11 cellular contexts compared by ENCODE assay signal in the genomic region with DNA sequence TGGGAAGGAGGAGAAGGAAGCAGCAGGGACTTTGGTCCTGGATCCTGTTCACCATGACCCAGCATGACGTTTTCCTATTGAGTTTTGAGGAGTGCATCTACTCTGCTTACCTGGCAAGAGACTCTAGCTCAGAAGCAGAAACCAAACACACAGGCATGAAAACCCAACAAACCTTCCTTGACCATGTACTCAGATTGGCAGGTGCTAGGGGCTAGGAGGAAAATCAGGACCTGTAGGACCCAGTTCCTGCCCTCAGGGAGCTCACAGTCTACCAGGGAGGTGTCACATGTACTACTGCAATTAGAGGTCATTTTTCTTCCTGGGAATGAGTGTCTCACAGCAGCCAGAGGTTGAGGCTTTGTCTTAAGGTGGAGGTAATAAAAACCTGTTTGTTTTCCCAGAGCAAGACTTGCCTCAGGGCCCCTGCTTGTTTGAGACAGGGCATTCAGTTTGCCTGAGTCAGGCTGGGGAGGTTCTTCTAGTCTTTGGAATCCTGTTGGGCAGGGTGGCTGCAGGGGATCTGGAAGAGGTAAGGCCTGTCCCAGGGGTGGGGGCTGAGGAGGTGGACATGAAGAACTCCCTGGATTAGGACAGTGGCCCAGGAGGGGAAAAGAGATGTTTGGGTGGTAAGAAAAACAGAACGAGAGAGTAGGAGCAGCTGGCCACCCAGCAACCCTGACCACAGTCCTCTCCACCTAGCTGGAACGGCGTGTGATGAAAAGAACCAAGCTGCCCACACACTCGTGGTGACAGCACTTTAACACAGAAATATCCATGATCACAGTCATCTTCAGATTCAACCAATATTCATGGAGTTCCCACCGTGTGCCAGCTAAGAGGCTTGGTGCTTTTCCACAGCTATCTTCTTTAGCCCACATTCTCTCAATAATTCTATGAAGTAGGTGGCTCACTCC. TPM values are rescaled to one million over a fixed set of nuclear protein-coding genes. Genes with fewer than 3 reads are reported as not detected.
DNase-seq lines count a peak whose midpoint lies in the region; ATAC-seq and TF ChIP-seq lines count a peak whose summit lies in the region.
"Had no signal": no experiment of that assay in that cellular context is flagged by ENCODE, and none has a peak within 500 bp of the region (broad histone marks: within the 10 kb centered on the region; RNA-seq: fewer than 3 reads in every experiment).

No MANE protein-coding gene starts in this region.

- H2BK12ac ChIP-seq in trophoblast cell (ENCODE audit: low read length), result peak overlapping the region; percentile 94

- DNase-seq in ELF-1 (ENCODE audit: low read depth, low spot score) (peak; percentile 98), RWPE2 (ENCODE audit: low spot score) (peak; percentile 97), fibroblast of villous mesenchyme (ENCODE audit: low read depth) (peak; percentile 47), trophoblast cell (peak; percentile 99), cerebellar nuclear complex (lab: John Stamatoyannopoulos, UW) (no peak)
- DNase-seq in central memory CD4-positive, alpha-beta T cell, result no peak
- DNase-seq: activated naive CD8-positive, alpha-beta T cell treated with anti-CD3 and anti-CD28 coated beads, Interleukin-2, amount 10 ng/mL, durations not matched to agents 7 days and 5 days had no signal

- no peak overlapping the region for H3K23ac ChIP-seq in trophoblast cell (ENCODE audit: low read length)

- peak overlapping the region; percentile 90 for H2BK120ac ChIP-seq in trophoblast cell (ENCODE audit: insufficient read depth, low read length, poor library complexity)

- H2AFZ ChIP-seq in trophoblast cell (ENCODE audit: insufficient read depth, low read length, poor library complexity), result no peak overlapping the region

- no peak overlapping the region for H4K12ac ChIP-seq in trophoblast cell (ENCODE audit: low read depth, low read length)

- H3K79me1 ChIP-seq in trophoblast cell (ENCODE audit: low read length), result peaks cover 25% of the 10 kb centered on the region

- H3K9me3 ChIP-seq in RWPE2 (ENCODE audit: severe bottlenecking) (no peaks in the 10 kb centered on the region), trophoblast cell (ENCODE audit: insufficient read depth, low read depth, low read length) (peaks cover 2% of the 10 kb centered on the region)
- H3K9me3 ChIP-seq: tibial nerve had no signal

- peak overlapping the region; percentile 73 for H3K14ac ChIP-seq in trophoblast cell (ENCODE audit: low read length)

- TF ChIP-seq CTCF in RWPE2 (IDR thresholded peaks at IDR 0.05; ENCODE audit: poor library complexity, severe bottlenecking) (no peak), fibroblast of villous mesenchyme (IDR thresholded peaks at IDR 0.05; ENCODE audit: insufficient read depth, low read depth, low read length) (no peak)

- H3K4me2 ChIP-seq in trophoblast cell (ENCODE audit: low read length), result peak overlapping the region; percentile 14

- no CpG with 5 or more reads among the region's 6 CpGs for WGBS in trophoblast cell (ENCODE audit: extremely low coverage, insufficient coverage, insufficient read length)

- H3K36me3 ChIP-seq in RWPE2 (ENCODE audit: low read depth), result no peaks in the 10 kb centered on the region
- no peaks in the 10 kb centered on the region for H3K36me3 ChIP-seq in trophoblast cell (ENCODE audit: control insufficient read depth in 1 of 2, insufficient read depth in 2 of 2, low read length in 2 of 2)
- H3K36me3 ChIP-seq: tibial nerve had no signal

- H2BK5ac ChIP-seq in trophoblast cell (ENCODE audit: low read depth, low read length, poor library complexity), result peak overlapping the region; percentile 74

- H3K79me2 ChIP-seq in trophoblast cell (ENCODE audit: control insufficient read depth, insufficient read depth, low read length, poor library complexity), result no peaks in the 10 kb centered on the region

- peak overlapping the region; percentile 91 for H3K27ac ChIP-seq in RWPE2 (ENCODE audit: poor library complexity, severe bottlenecking)
- H3K27ac ChIP-seq in trophoblast cell (ENCODE audit: low read depth, low read length), result peak overlapping the region; percentile 79
- H3K27ac ChIP-seq: tibial nerve had no signal

- H3K4me1 ChIP-seq in RWPE2 (ENCODE audit: insufficient read depth, poor library complexity, severe bottlenecking) (peaks cover 34% of the 10 kb centered on the region), trophoblast cell (ENCODE audit: control insufficient read depth in 1 of 2, insufficient read depth in 2 of 2, low read length in 2 of 2) (peaks cover 28 to 41% of the 10 kb centered on the region in 2 experiments)

- peak overlapping the region; percentile 85 for H2AK5ac ChIP-seq in trophoblast cell (ENCODE audit: low read length)

- peak overlapping the region; percentile 57 for H3K4ac ChIP-seq in trophoblast cell (ENCODE audit: low read depth, low read length)

- H3K9ac ChIP-seq in trophoblast cell (ENCODE audit: low read length), result no peak overlapping the region

- peak overlapping the region; percentile 73 for H3K18ac ChIP-seq in trophoblast cell (ENCODE audit: low read length)

- H4K91ac ChIP-seq in trophoblast cell (ENCODE audit: low read depth, low read length), result peak overlapping the region; percentile 94

- no peaks in the 10 kb centered on the region for H3K27me3 ChIP-seq in RWPE2 (ENCODE audit: insufficient read depth, poor library complexity, severe bottlenecking)
- H3K27me3 ChIP-seq in trophoblast cell (ENCODE audit: insufficient read depth, low read length), result no peaks in the 10 kb centered on the region
- H3K27me3 ChIP-seq: tibial nerve had no signal

- H3K4me3 ChIP-seq in RWPE2 (ENCODE audit: severe bottlenecking) (no peak overlapping the region), fibroblast of villous mesenchyme (ENCODE audit: low read depth, low read length) (no peak overlapping the region), trophoblast cell (ENCODE audit: low read depth, low read length) (no peak overlapping the region)
- H3K4me3 ChIP-seq: tibial nerve had no signal

- ATAC-seq in RWPE2 (ENCODE audit: low read depth) (peak; percentile 86), HG02885 (IDR thresholded peaks at IDR 0.05; ENCODE audit: poor library complexity, unreplicated experiment) (no peak), GM18873 (IDR thresholded peaks at IDR 0.05; ENCODE audit: low FRiP score, unreplicated experiment) (no peak)
- ATAC-seq: activated CD4-positive, CD25-positive, alpha-beta regulatory T cell treated with anti-CD3 and anti-CD28 coated beads, Interleukin-2, amount 50 U/mL, for 24 hours had no signal

- H4K8ac ChIP-seq in trophoblast cell (ENCODE audit: low read depth, low read length), result peak overlapping the region; percentile 48

RNA-seq across cellular contexts. Expression of a gene that starts 30.8 kb away (rescaled TPM):
- total RNA-seq in fibroblast of villous mesenchyme, result 31.2 and 45.3 TPM in 2 replicates
- 9.0 and 9.8 TPM in 2 replicates for polyA plus RNA-seq in trophoblast cell (2013)

Comparison
In these comparisons a context has a peak if more than half of its experiments do, and no peak if none do; other contexts are left out.
1. DNase-seq: peak in ELF-1 (single experiment), RWPE2 (single experiment), fibroblast of villous mesenchyme (single experiment) and trophoblast cell (2 of 2); none in central memory CD4-positive, alpha-beta T cell (single experiment) and cerebellar nuclear complex (0 of 2).